ENCODE assay signal across 9 cellular contexts in the genomic region with DNA sequence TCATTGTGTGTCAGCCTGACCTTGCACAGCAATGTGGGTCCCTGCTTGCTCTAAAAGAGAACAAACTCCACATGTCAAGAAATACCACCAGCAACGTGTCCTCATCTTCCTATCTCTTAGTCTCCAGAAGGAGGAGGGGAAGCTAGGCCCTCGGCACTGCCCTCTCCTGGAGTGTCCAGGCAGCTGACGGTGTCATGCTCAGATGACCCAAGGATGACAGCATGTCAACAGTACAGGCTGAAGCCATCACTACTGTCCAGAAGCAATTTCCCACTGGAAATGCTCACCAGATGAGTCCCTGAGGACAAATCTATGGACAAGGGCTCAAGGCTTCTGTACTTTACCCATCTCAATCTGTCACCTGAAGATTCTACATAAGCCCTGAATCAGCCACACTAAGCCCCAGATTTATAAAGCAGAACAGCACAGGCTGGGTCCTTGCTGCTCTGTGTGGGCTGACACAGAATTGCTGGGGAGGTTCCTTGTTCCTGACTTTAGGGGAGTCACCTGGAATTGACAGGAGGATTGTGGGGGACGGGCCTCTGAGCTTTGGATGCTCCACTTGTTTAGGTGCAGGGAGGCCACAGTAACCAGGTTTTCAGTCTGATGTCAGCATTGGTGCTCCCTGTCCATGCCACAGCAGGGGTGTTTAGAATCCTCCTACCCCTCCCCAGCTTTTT.
A peak's percentile ranks its signal among the peaks of the same experiment; 100 is the strongest.
DNase-seq lines count a peak whose midpoint lies in the region; ATAC-seq, FAIRE-seq and TF ChIP-seq lines count a peak whose summit lies in the region.
"Had no signal": no experiment of that assay in that cellular context is flagged by ENCODE, and none has a peak within 500 bp of the region (broad histone marks: within the 10 kb centered on the region; RNA-seq: fewer than 3 reads in every experiment).

No MANE protein-coding gene starts in this region.

- H3F3A ChIP-seq in OCI-LY1 (ENCODE audit: insufficient read depth, low read length), result no peaks in the 10 kb centered on the region

- peak in 3 of 4 donors; percentile 61 to 72 (median 63) for ATAC-seq in pancreas
- ATAC-seq in HG03571 (IDR thresholded peaks at IDR 0.05; ENCODE audit: unreplicated experiment), result no peak

- H3K9ac ChIP-seq in OCI-LY1 (ENCODE audit: low read length), result no peak overlapping the region

- H3K79me2 ChIP-seq in OCI-LY1 (ENCODE audit: insufficient read depth, low read length), result no peaks in the 10 kb centered on the region

- FAIRE-seq in pancreas (lab: Jason Lieb, UNC), result no peak

- WGBS in esophagus muscularis mucosa, result 71% methylated on average over 4 of the region's 4 CpGs
- WGBS in pancreas, 2 donors, result 72 to 75% methylated on average over 4 of the region's 4 CpGs

- CTCF ChIA-PET in GM10248 (lab: Yijun Ruan, JAX), result no interaction called here

- intact Hi-C loops in esophagus muscularis mucosa (cut with DNase I) (loop anchor here (5.0 kb wide), 1 partner anchor 174 kb away; no protein-coding TSS in a partner anchor), pancreas (cut with DNase I) (no loop called here)

- TF ChIP-seq EP300 in esophagus muscularis mucosa (IDR thresholded peaks at IDR 0.05), result no peak

- H3K27me3 ChIP-seq in OCI-LY1 (ENCODE audit: insufficient read depth, low read length) (no peaks in the 10 kb centered on the region), esophagus muscularis mucosa (no peaks in the 10 kb centered on the region), pancreas (no peaks in the 10 kb centered on the region)

- no peaks in the 10 kb centered on the region for H4K20me1 ChIP-seq in OCI-LY1 (ENCODE audit: insufficient read depth, low read length)

- H3K4me3 ChIP-seq in OCI-LY1 (ENCODE audit: low read depth, low read length, poor library complexity, severe bottlenecking) (no peak overlapping the region), esophagus muscularis mucosa (no peak overlapping the region), pancreas (no peak overlapping the region)

- TF ChIP-seq POLR2A in esophagus muscularis mucosa (IDR thresholded peaks at IDR 0.05; ENCODE audit: low read depth), result no peak

- POLR2A ChIA-PET in GM10248 (lab: Yijun Ruan, JAX), result no interaction called here

- H2AFZ ChIP-seq in OCI-LY1 (ENCODE audit: low read length), result no peak overlapping the region

- H3K27ac ChIP-seq in OCI-LY1 (ENCODE audit: low read depth, low read length, poor library complexity, severe bottlenecking), result no peak overlapping the region
- H3K27ac ChIP-seq in esophagus muscularis mucosa (replicated peaks in 1 of 4), result no peak overlapping the region
- no peak overlapping the region for H3K27ac ChIP-seq in pancreas

- no peak overlapping the region for H3K4me2 ChIP-seq in OCI-LY1 (ENCODE audit: low read length)

- TF ChIP-seq CTCF in GM10248 (IDR thresholded peaks at IDR 0.05; ENCODE audit: control extremely low read depth, extremely low read depth, low read depth, missing control alignments) (peak; percentile 31), OCI-LY1 (IDR thresholded peaks at IDR 0.05; ENCODE audit: low read length) (peak; percentile 67), esophagus muscularis mucosa (IDR thresholded peaks at IDR 0.05) (peak in 2 of 3 experiments; percentile 24 to 47), pancreas (IDR thresholded peaks at IDR 0.05) (no peak)

- H3K9me3 ChIP-seq in OCI-LY1 (ENCODE audit: low read length) (no peaks in the 10 kb centered on the region), esophagus muscularis mucosa (no peaks in the 10 kb centered on the region), pancreas (no peaks in the 10 kb centered on the region)

- no peaks in the 10 kb centered on the region for H3K9me2 ChIP-seq in OCI-LY1 (ENCODE audit: low read depth, low read length)

- H3K4me1 ChIP-seq in OCI-LY1 (ENCODE audit: insufficient read depth, low read length, severe bottlenecking) (peaks cover 38% of the 10 kb centered on the region), esophagus muscularis mucosa (peaks cover 0 to 13% (median 10%) of the 10 kb centered on the region in 4 donors), pancreas (no peaks in the 10 kb centered on the region)

- H3K36me3 ChIP-seq in OCI-LY1 (ENCODE audit: insufficient read depth, low read length) (no peaks in the 10 kb centered on the region), esophagus muscularis mucosa (peaks cover 0 to 28% (median 11%) of the 10 kb centered on the region in 4 donors), pancreas (no peaks in the 10 kb centered on the region)

- DNase-seq in GM10248 (ENCODE audit: extremely low spot score) (peak; percentile 38), esophagus muscularis mucosa (ENCODE audit: extremely low spot score) (no peak), pancreas (no peak), DMS79 (lab: John Stamatoyannopoulos, UW) (no peak), NOMO-1 treated with dmso at 0.1 percent for 144 hours (lab: John Stamatoyannopoulos, UW; ENCODE audit: unreplicated experiment) (no peak), NCI-H1105 treated with DMSO at 0.1 percent for 48 hours (lab: John Stamatoyannopoulos, UW) (no peak)
- DNase-seq: stimulated activated naive B cell treated with anti-CD40 and anti-IgM and Interleukin-4, amounts not matched to agents 10 μg/mL and 1 μg/mL and 100 μg/mL, for 72 hours had no signal

Comparison
In these comparisons a context has a peak if more than half of its experiments do, and no peak if none do; other contexts are left out.
1. CTCF ChIP-seq: peak in GM10248 (single experiment), OCI-LY1 (single experiment) and esophagus muscularis mucosa (2 of 3); none in pancreas (0 of 4).